Comparison of ENCODE assay signal across 6 cellular contexts in the genomic region with DNA sequence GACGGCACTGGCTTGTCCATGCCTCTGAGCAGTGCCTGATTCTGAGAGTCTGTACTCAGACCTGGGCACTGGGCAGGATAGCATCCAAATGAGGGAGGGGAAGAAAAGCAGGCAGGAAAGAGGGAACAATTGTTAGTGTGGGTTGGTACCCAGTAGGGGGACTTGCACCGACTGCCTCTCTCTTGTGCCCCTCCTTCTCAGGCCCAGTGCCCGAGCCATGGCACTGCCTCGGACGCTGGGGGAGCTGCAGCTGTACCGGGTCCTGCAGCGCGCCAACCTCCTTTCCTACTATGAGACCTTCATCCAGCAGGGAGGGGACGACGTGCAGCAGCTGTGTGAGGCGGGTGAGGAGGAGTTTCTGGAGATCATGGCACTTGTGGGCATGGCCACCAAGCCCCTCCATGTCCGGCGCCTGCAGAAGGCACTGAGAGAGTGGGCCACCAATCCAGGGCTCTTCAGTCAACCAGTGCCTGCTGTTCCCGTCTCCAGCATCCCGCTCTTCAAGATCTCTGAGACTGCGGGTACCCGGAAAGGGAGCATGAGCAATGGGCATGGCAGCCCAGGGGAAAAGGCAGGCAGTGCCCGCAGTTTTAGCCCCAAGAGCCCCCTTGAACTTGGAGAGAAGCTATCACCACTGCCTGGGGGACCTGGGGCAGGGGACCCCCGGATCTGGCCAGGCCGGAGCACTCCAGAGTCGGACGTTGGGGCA. TPM values are rescaled to one million over a fixed set of nuclear protein-coding genes. Genes with fewer than 3 reads are reported as not detected.
DNase-seq lines count a peak whose midpoint lies in the region; ATAC-seq and TF ChIP-seq lines count a peak whose summit lies in the region.

No MANE protein-coding gene starts in this region.

- no peak overlapping the region for H2BK12ac ChIP-seq in trophoblast cell (ENCODE audit: low read length)

- H2BK120ac ChIP-seq in trophoblast cell (ENCODE audit: insufficient read depth, low read length, poor library complexity) = no peak overlapping the region

- no peak overlapping the region for H3K27ac ChIP-seq in trophoblast cell (ENCODE audit: low read depth, low read length)

- ATAC-seq in GM21723 (IDR thresholded peaks at IDR 0.05; ENCODE audit: unreplicated experiment) = no peak

- no peak overlapping the region for H3K27ac Mint-ChIP-seq in chondrocyte (ENCODE audit: unreplicated experiment)

- no peaks in the 10 kb centered on the region for H3K27me3 ChIP-seq in trophoblast cell (ENCODE audit: insufficient read depth, low read length)

- DNase-seq in HCEC 1CT (peak; percentile 27), chondrocyte (ENCODE audit: low spot score) (no peak), trophoblast cell (no peak), NCI-H1436 treated with DMSO at 0.1 percent for 48 hours (lab: John Stamatoyannopoulos, UW) (no peak), NCI-H187 treated with DMSO at 0.1 percent for 48 hours (lab: John Stamatoyannopoulos, UW) (no peak)

- peak overlapping the region; percentile 23 for H3K18ac ChIP-seq in trophoblast cell (ENCODE audit: low read length)

- TF ChIP-seq CTCF in chondrocyte (IDR thresholded peaks at IDR 0.05) = no peak

- H3K4me3 Mint-ChIP-seq in chondrocyte (ENCODE audit: unreplicated experiment) = peak overlapping the region; percentile 92

- H3K36me3 ChIP-seq in trophoblast cell (ENCODE audit: control insufficient read depth in 1 of 2, insufficient read depth in 2 of 2, low read length in 2 of 2) = peaks cover 46 to 49% of the 10 kb centered on the region in 2 experiments

- peaks cover 66% of the 10 kb centered on the region for H3K4me1 Mint-ChIP-seq in chondrocyte (ENCODE audit: low read depth)

- no peak overlapping the region for H4K91ac ChIP-seq in trophoblast cell (ENCODE audit: low read depth, low read length)

- no peak overlapping the region for H3K23ac ChIP-seq in trophoblast cell (ENCODE audit: low read length)

- H3K9ac ChIP-seq in trophoblast cell (ENCODE audit: low read length) = no peak overlapping the region

- H4K12ac ChIP-seq in trophoblast cell (ENCODE audit: low read depth, low read length) = no peak overlapping the region

- WGBS in trophoblast cell (ENCODE audit: extremely low coverage, insufficient coverage, insufficient read length) = no CpG with 5 or more reads among the region's 22 CpGs

- no peak overlapping the region for H2BK5ac ChIP-seq in trophoblast cell (ENCODE audit: low read depth, low read length, poor library complexity)

- peak overlapping the region; percentile 60 for H3K4ac ChIP-seq in trophoblast cell (ENCODE audit: low read depth, low read length)

- H4K8ac ChIP-seq in trophoblast cell (ENCODE audit: low read depth, low read length) = no peak overlapping the region

- no peak overlapping the region for H3K4me3 ChIP-seq in trophoblast cell (ENCODE audit: low read depth, low read length)

- H3K36me3 Mint-ChIP-seq in chondrocyte (ENCODE audit: low read depth) = peaks cover 13% of the 10 kb centered on the region

- no peaks in the 10 kb centered on the region for H3K9me3 Mint-ChIP-seq in chondrocyte (ENCODE audit: low read depth)

- no peak overlapping the region for H3K14ac ChIP-seq in trophoblast cell (ENCODE audit: low read length)

- no peaks in the 10 kb centered on the region for H3K27me3 Mint-ChIP-seq in chondrocyte (ENCODE audit: low read depth)

- no peak overlapping the region for H2AK5ac ChIP-seq in trophoblast cell (ENCODE audit: low read length)

- H3K4me2 ChIP-seq in trophoblast cell (ENCODE audit: low read length) = peak overlapping the region; percentile 74

- H3K79me2 ChIP-seq in trophoblast cell (ENCODE audit: control insufficient read depth, insufficient read depth, low read length, poor library complexity) = peaks cover 24% of the 10 kb centered on the region

- peaks cover 28% of the 10 kb centered on the region for H3K79me1 ChIP-seq in trophoblast cell (ENCODE audit: low read length)

- no peak overlapping the region for H2AFZ ChIP-seq in trophoblast cell (ENCODE audit: insufficient read depth, low read length, poor library complexity)

- no peaks in the 10 kb centered on the region for H3K9me3 ChIP-seq in trophoblast cell (ENCODE audit: insufficient read depth, low read depth, low read length)

- peaks cover 18 to 27% of the 10 kb centered on the region in 2 experiments for H3K4me1 ChIP-seq in trophoblast cell (ENCODE audit: control insufficient read depth in 1 of 2, insufficient read depth in 2 of 2, low read length in 2 of 2)

RNA-seq across cellular contexts. Expression of a gene that starts 2.2 kb away (rescaled TPM):
- total RNA-seq in chondrocyte = 30.7 to 32.5 TPM (median 31.1 TPM) in 3 replicates
- 26.6 and 26.8 TPM in 2 replicates for polyA plus RNA-seq in trophoblast cell (2013)

RNA-seq across cellular contexts. Expression of a gene that starts 12.5 kb away (rescaled TPM):
- total RNA-seq in chondrocyte = 11.7 to 14.7 TPM (median 12.9 TPM) in 3 replicates
- 11.6 and 12.1 TPM in 2 replicates for polyA plus RNA-seq in trophoblast cell (2013)

RNA-seq across cellular contexts. Expression of a gene that starts 20.1 kb away (rescaled TPM):
- total RNA-seq in chondrocyte = 89.4 to 101 TPM (median 94.2 TPM) in 3 replicates
- 48.8 and 53.2 TPM in 2 replicates for polyA plus RNA-seq in trophoblast cell (2013)

RNA-seq across cellular contexts. Expression of a gene that starts 37.2 kb away (rescaled TPM):
- total RNA-seq in chondrocyte = 448 to 583 TPM (median 463 TPM) in 3 replicates
- 45.9 and 49.7 TPM in 2 replicates for polyA plus RNA-seq in trophoblast cell (2013)

RNA-seq across cellular contexts. Expression of a gene that starts 41.1 kb away (rescaled TPM):
- total RNA-seq in chondrocyte = 0.48 TPM in 1 of 3 replicates, not detected in the others
- 0.04 TPM in 1 of 2 replicates, not detected in the other for polyA plus RNA-seq in trophoblast cell (2013)
